ENCODE assay signal across 8 cellular contexts in the genomic region with DNA sequence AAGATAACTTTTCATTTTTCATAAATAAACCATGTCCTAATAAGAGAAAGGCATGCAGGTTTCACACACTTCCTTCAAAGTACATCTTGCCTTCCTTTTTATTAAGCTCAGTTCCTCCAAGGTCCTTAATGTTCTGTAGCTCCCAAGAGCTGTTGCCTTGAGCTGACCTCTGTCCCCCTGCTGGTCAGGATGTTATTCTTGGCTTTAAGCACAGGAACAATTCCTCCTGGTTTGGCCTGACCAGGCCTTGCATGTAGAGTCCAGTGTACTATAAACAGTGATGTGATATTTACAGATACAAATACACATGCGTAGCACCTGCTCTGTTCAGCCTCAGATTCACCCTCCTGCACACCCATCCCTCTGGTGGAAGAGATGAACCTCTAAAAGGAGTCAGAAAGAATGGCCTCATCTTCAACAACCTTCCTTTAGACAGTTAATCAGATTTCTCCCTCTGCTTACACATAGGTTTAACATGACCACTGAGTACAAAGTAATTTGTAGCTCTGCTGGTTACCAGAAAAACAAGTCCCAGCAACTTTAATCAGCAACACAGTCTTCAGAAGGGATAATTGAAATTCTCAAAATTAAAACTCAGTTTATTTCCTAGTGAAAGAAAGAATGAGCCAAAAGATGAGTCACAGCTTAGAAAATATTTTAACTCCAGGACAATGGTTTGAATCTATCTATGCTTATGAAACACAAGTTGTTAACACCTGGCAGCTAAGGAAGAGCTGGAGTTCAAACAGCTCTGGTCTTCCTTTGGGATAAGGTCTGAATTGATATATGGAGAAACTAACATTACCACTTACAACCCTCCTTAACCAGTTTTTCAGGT. TPM values are rescaled to one million over a fixed set of nuclear protein-coding genes. Genes with fewer than 3 reads are reported as not detected.
DNase-seq lines count a peak whose midpoint lies in the region; ATAC-seq and TF ChIP-seq lines count a peak whose summit lies in the region.
"Had no signal": no experiment of that assay in that cellular context is flagged by ENCODE, and none has a peak within 500 bp of the region (broad histone marks: within the 10 kb centered on the region; RNA-seq: fewer than 3 reads in every experiment).

No MANE protein-coding gene starts in this region.

- peaks cover 30% of the 10 kb centered on the region; the same call in 1 of the 2 replicates for H4K20me1 ChIP-seq in GM23248 (ENCODE audit: insufficient read depth)

- H3K9me3 ChIP-seq in GM23248 (ENCODE audit: low read depth) (no peaks in the 10 kb centered on the region), Peyer's patch (no peaks in the 10 kb centered on the region), mucosa of rectum (ENCODE audit: control insufficient read depth in 2 of 2, low read length in 2 of 2) (no peaks in the 10 kb centered on the region)

- no peak overlapping the region for H3K27ac Mint-ChIP-seq in activated CD4-positive, alpha-beta memory T cell treated with anti-CD3 and anti-CD28 coated beads for 36 hours
- H3K27ac Mint-ChIP-seq: stimulated activated naive CD8-positive, alpha-beta T cell treated with anti-CD3 and anti-CD28 coated beads, Interleukin-15, Interleukin-2, amounts not matched to agents 100 ng/mL and 50 ng/mL, for 24 hours had no signal

- H3K9me2 ChIP-seq in GM23248 (ENCODE audit: insufficient read depth) = no peaks in the 10 kb centered on the region

- peak; percentile 59 for DNase-seq in GM23248
- DNase-seq in Peyer's patch = peak in 2 of 3 donors; percentile 28 to 67
- peak; percentile 53 for DNase-seq in epithelial cell of proximal tubule (ENCODE audit: low read depth)
- no peak for DNase-seq in stimulated activated CD8-positive, alpha-beta memory T cell treated with anti-CD3 and anti-CD28 coated beads, Interleukin-4, amount 100 ng/mL, for 48 hours
- no peak for DNase-seq in activated CD4-positive, alpha-beta memory T cell treated with anti-CD3 and anti-CD28 coated beads for 36 hours

- peaks cover 20% of the 10 kb centered on the region for H3K4me1 Mint-ChIP-seq in activated CD4-positive, alpha-beta memory T cell treated with anti-CD3 and anti-CD28 coated beads for 36 hours (ENCODE audit: low read depth)

- no peak for ATAC-seq in GM19452 (IDR thresholded peaks at IDR 0.05; ENCODE audit: unreplicated experiment)

- peaks cover 24% of the 10 kb centered on the region for H3K4me1 ChIP-seq in GM23248 (ENCODE audit: insufficient read depth)
- peaks cover 0 to 25% (median 0%) of the 10 kb centered on the region in 4 donors for H3K4me1 ChIP-seq in Peyer's patch
- peaks cover 5 to 11% of the 10 kb centered on the region in 2 donors for H3K4me1 ChIP-seq in mucosa of rectum (ENCODE audit: control insufficient read depth in 2 of 2, insufficient read depth in 2 of 2, low read length in 2 of 2)

- H2AFZ ChIP-seq in GM23248 = no peak overlapping the region

- intact Hi-C loops in activated CD4-positive, alpha-beta memory T cell treated with anti-CD3 and anti-CD28 coated beads for 36 hours (cut with micrococcal nuclease) = no loop called here

- H3K4me2 ChIP-seq in GM23248 (ENCODE audit: unreplicated experiment) = no peak overlapping the region

- no peak overlapping the region; the same call in 1 of the 2 replicates for H3K9ac ChIP-seq in GM23248
- H3K9ac ChIP-seq in mucosa of rectum (ENCODE audit: low read depth in 1 of 2, low read length in 2 of 2) = no peak overlapping the region

- 15 to 35% methylated on average over 1 of the region's 1 CpG for WGBS in GM23248 (ENCODE audit: low coverage in 1 of 2, low lambda C conversion rate in 2 of 2, missing lambda C conversion rate in 2 of 2), 2 experiments

- TF ChIP-seq CTCF in Peyer's patch (IDR thresholded peaks at IDR 0.05) (peak in 5 of 6 experiments; percentile 19 to 69 (median 61)), epithelial cell of proximal tubule (conservative IDR thresholded peaks at IDR 0.05; ENCODE audit: low read depth, low read length) (peak; percentile 66)

- H3K36me3 Mint-ChIP-seq in activated CD4-positive, alpha-beta memory T cell treated with anti-CD3 and anti-CD28 coated beads for 36 hours = peaks cover 5% of the 10 kb centered on the region

- H3K79me2 ChIP-seq in GM23248 (ENCODE audit: insufficient read depth) = peaks cover 93% of the 10 kb centered on the region

- TF ChIP-seq POLR2A in Peyer's patch (IDR thresholded peaks at IDR 0.05) = no peak

- H3F3A ChIP-seq in GM23248 (ENCODE audit: insufficient read depth) = peaks cover 56% of the 10 kb centered on the region

- H3K4me3 Mint-ChIP-seq in activated CD4-positive, alpha-beta memory T cell treated with anti-CD3 and anti-CD28 coated beads for 36 hours = no peak overlapping the region
- H3K4me3 Mint-ChIP-seq: stimulated activated naive CD8-positive, alpha-beta T cell treated with anti-CD3 and anti-CD28 coated beads, Interleukin-15, Interleukin-2, amounts not matched to agents 100 ng/mL and 50 ng/mL, for 24 hours had no signal

- H3K27ac ChIP-seq in GM23248 = peak overlapping the region; percentile 43
- H3K27ac ChIP-seq in Peyer's patch = peak overlapping the region in 2 of 4 donors; percentile 46 to 71
- H3K27ac ChIP-seq in mucosa of rectum (ENCODE audit: low read depth in 2 of 2, low read length in 2 of 2) = peak overlapping the region; percentile 35 to 63

- CTCF ChIA-PET in activated CD4-positive, alpha-beta memory T cell treated with anti-CD3 and anti-CD28 coated beads for 36 hours (lab: Charles Lee) = interaction anchor here (0.6 to 1.9 kb wide), 7 partner anchors 9 to 1121 kb away, joined by 3 to 11 read pairs (median 4); a partner anchor contains a TSS

- POLR2A ChIA-PET in activated CD4-positive, alpha-beta memory T cell treated with anti-CD3 and anti-CD28 coated beads for 36 hours (lab: Charles Lee) = interaction anchor here (0.7 to 1.2 kb wide), 2 partner anchors 11 to 164 kb away, joined by 5 to 8 read pairs; a partner anchor contains a TSS

- no peaks in the 10 kb centered on the region for H3K9me3 Mint-ChIP-seq in activated CD4-positive, alpha-beta memory T cell treated with anti-CD3 and anti-CD28 coated beads for 36 hours
- H3K9me3 Mint-ChIP-seq: stimulated activated naive CD8-positive, alpha-beta T cell treated with anti-CD3 and anti-CD28 coated beads, Interleukin-15, Interleukin-2, amounts not matched to agents 100 ng/mL and 50 ng/mL, for 24 hours had no signal

- in situ Hi-C loops in GM23248 (cut with MboI) = no loop called here

- H3K36me3 ChIP-seq in GM23248 (ENCODE audit: low read depth) = no peaks in the 10 kb centered on the region
- H3K36me3 ChIP-seq in Peyer's patch = no peaks in the 10 kb centered on the region
- no peaks in the 10 kb centered on the region for H3K36me3 ChIP-seq in mucosa of rectum (ENCODE audit: control insufficient read depth in 2 of 2, insufficient read depth in 2 of 2, low read length in 2 of 2)

- H3K27me3 ChIP-seq in GM23248 (replicated peaks; ENCODE audit: insufficient read depth) (no peaks in the 10 kb centered on the region), Peyer's patch (no peaks in the 10 kb centered on the region), mucosa of rectum (ENCODE audit: control insufficient read depth in 2 of 2, insufficient read depth in 2 of 2, low read length in 2 of 2) (no peaks in the 10 kb centered on the region)

- H3K27me3 Mint-ChIP-seq in activated CD4-positive, alpha-beta memory T cell treated with anti-CD3 and anti-CD28 coated beads for 36 hours = no peaks in the 10 kb centered on the region
- H3K27me3 Mint-ChIP-seq: stimulated activated naive CD8-positive, alpha-beta T cell treated with anti-CD3 and anti-CD28 coated beads, Interleukin-15, Interleukin-2, amounts not matched to agents 100 ng/mL and 50 ng/mL, for 24 hours had no signal

- H3K4me3 ChIP-seq in GM23248 = no peak overlapping the region
- no peak overlapping the region for H3K4me3 ChIP-seq in Peyer's patch
- no peak overlapping the region for H3K4me3 ChIP-seq in epithelial cell of proximal tubule (ENCODE audit: low read depth, low read length)
- H3K4me3 ChIP-seq in mucosa of rectum (ENCODE audit: low read length in 2 of 2) = no peak overlapping the region

RNA-seq across cellular contexts. Expression of a gene that starts 46.5 kb away (rescaled TPM):
- 28.8 and 30.6 TPM in 2 replicates for total RNA-seq in GM23248 (2014; rRNA removed; shearing (Covaris generic))
- 17.6 and 19.9 TPM in 2 replicates for polyA plus RNA-seq in GM23248 (2016; fragmentation: Nextera tagmentation; extraction: Ambion mirVana)
- total RNA-seq in Peyer's patch (10 to 100 TPM; 17.3 to 33.0 (median 28.5) TPM), epithelial cell of proximal tubule (23.8 and 29.4 TPM in 2 replicates)
- 10 to 100 TPM; 19.2 to 20.9 TPM for total RNA-seq in activated CD4-positive, alpha-beta memory T cell treated with anti-CD3 and anti-CD28 coated beads for 36 hours

Comparison
In these comparisons a context has a peak if more than half of its experiments do, and no peak if none do; other contexts are left out.
1. DNase-seq: peak in GM23248 (single experiment), Peyer's patch (2 of 3) and epithelial cell of proximal tubule (single experiment); none in stimulated activated CD8-positive, alpha-beta memory T cell treated with anti-CD3 and anti-CD28 coated beads, Interleukin-4, amount 100 ng/mL, for 48 hours (single experiment) and activated CD4-positive, alpha-beta memory T cell treated with anti-CD3 and anti-CD28 coated beads for 36 hours (single experiment).